15 cellular contexts compared by ENCODE assay signal in the genomic region with DNA sequence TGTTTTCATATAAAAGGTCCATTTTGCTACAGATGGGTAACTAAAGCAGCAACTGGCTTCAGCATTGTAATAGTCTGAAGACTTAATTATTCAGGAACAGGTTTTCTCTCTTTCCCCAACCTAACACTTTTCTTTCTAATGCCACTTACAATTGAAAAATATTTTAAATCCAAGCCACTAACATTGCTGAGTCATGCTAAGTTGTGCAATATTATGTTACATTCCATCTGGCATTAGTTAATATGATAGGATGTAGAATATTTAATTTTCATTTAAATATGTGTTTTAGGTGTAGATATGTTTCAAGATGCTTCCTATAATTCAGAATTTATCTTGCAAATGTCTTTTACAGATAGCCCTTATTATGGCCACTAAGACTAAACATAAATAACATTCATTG.
DNase-seq lines count a peak whose midpoint lies in the region; ATAC-seq and TF ChIP-seq lines count a peak whose summit lies in the region.
"Had no signal": no experiment of that assay in that cellular context is flagged by ENCODE, and none has a peak within 500 bp of the region (broad histone marks: within the 10 kb centered on the region; RNA-seq: fewer than 3 reads in every experiment).

No MANE protein-coding gene starts in this region.

- H3K4me3 Mint-ChIP-seq in GM23338: no peak overlapping the region
- H3K4me3 Mint-ChIP-seq in CD4-positive, alpha-beta memory T cell: no peak overlapping the region
- no peak overlapping the region for H3K4me3 Mint-ChIP-seq in activated CD4-positive, alpha-beta T cell treated with anti-CD3 and anti-CD28 coated beads for 36 hours
- H3K4me3 Mint-ChIP-seq: activated T-helper 17 cell treated with anti-CD3 and anti-CD28 coated beads, Interleukin-2, amount 50 U/mL, for 72 hours; B cell had no signal

- no peaks in the 10 kb centered on the region for H3K9me3 Mint-ChIP-seq in GM23338
- peaks cover 0 to 10% (median 2%) of the 10 kb centered on the region in 8 donors for H3K9me3 Mint-ChIP-seq in CD4-positive, alpha-beta memory T cell
- no peaks in the 10 kb centered on the region for H3K9me3 Mint-ChIP-seq in activated CD4-positive, alpha-beta T cell treated with anti-CD3 and anti-CD28 coated beads for 36 hours (ENCODE audit: low read depth)

- POLR2A ChIA-PET in CD4-positive, alpha-beta memory T cell (lab: Charles Lee; ENCODE audit: partially characterized antibody): interaction anchor here (0.6 kb wide), 1 partner anchor 334 kb away, joined by 4 read pairs; no protein-coding TSS in a partner anchor
- POLR2A ChIA-PET in activated CD4-positive, alpha-beta T cell treated with anti-CD3 and anti-CD28 coated beads for 36 hours (lab: Charles Lee): no interaction called here

- H3K36me3 ChIP-seq in GM23338 (ENCODE audit: insufficient read depth): no peaks in the 10 kb centered on the region
- no peaks in the 10 kb centered on the region for H3K36me3 ChIP-seq in SK-N-MC (ENCODE audit: insufficient read depth, low read length)
- no peaks in the 10 kb centered on the region for H3K36me3 ChIP-seq in CD4-positive, alpha-beta memory T cell (ENCODE audit: insufficient read depth, low read length)

- peaks cover 4% of the 10 kb centered on the region; the same call in 1 of the 2 replicates for H3K9me2 ChIP-seq in GM23338 (ENCODE audit: insufficient read depth)

- no peaks in the 10 kb centered on the region for H3K79me2 ChIP-seq in GM23338 (replicated peaks; ENCODE audit: insufficient read depth)
- H3K79me2 ChIP-seq: parathyroid adenoma had no signal

- no peaks in the 10 kb centered on the region for H3K9me3 ChIP-seq in SK-N-MC (ENCODE audit: low read depth, low read length)
- H3K9me3 ChIP-seq in CD4-positive, alpha-beta memory T cell (ENCODE audit: control insufficient read depth in 1 of 2, low read length in 2 of 2): no peaks in the 10 kb centered on the region

- no peaks in the 10 kb centered on the region for H3K4me1 Mint-ChIP-seq in GM23338
- H3K4me1 Mint-ChIP-seq in CD4-positive, alpha-beta memory T cell: no peaks in the 10 kb centered on the region
- H3K4me1 Mint-ChIP-seq in activated CD4-positive, alpha-beta T cell treated with anti-CD3 and anti-CD28 coated beads for 36 hours: no peaks in the 10 kb centered on the region
- H3K4me1 Mint-ChIP-seq: activated T-helper 17 cell treated with anti-CD3 and anti-CD28 coated beads, Interleukin-2, amount 50 U/mL, for 72 hours; B cell had no signal

- no peaks in the 10 kb centered on the region for H3K27me3 Mint-ChIP-seq in GM23338 (ENCODE audit: insufficient read depth, low read depth, poor library complexity)
- H3K27me3 Mint-ChIP-seq in CD4-positive, alpha-beta memory T cell: no peaks in the 10 kb centered on the region
- H3K27me3 Mint-ChIP-seq in activated CD4-positive, alpha-beta T cell treated with anti-CD3 and anti-CD28 coated beads for 36 hours: no peaks in the 10 kb centered on the region
- H3K27me3 Mint-ChIP-seq: activated T-helper 17 cell treated with anti-CD3 and anti-CD28 coated beads, Interleukin-2, amount 50 U/mL, for 72 hours; B cell had no signal

- intact Hi-C loops in CD4-positive, alpha-beta memory T cell (cut with micrococcal nuclease): no loop called here
- intact Hi-C loops in activated CD4-positive, alpha-beta T cell treated with anti-CD3 and anti-CD28 coated beads for 36 hours (cut with DNase I, micrococcal nuclease): no loop called here

- no peak for TF ChIP-seq CTCF in GM23338 (conservative IDR thresholded peaks at IDR 0.05; ENCODE audit: low read depth in 2 of 2)
- no peak for TF ChIP-seq CTCF in fibroblast of pulmonary artery (IDR thresholded peaks at IDR 0.05; ENCODE audit: low read length, missing control alignments)

- H3K27ac Mint-ChIP-seq in GM23338: 0 out of 2 replicates have a peak overlapping the region, but pooled peaks have one; percentile 23
- no peak overlapping the region for H3K27ac Mint-ChIP-seq in CD4-positive, alpha-beta memory T cell
- H3K27ac Mint-ChIP-seq in activated CD4-positive, alpha-beta T cell treated with anti-CD3 and anti-CD28 coated beads for 36 hours: no peak overlapping the region
- H3K27ac Mint-ChIP-seq: activated T-helper 17 cell treated with anti-CD3 and anti-CD28 coated beads, Interleukin-2, amount 50 U/mL, for 72 hours; B cell had no signal

- H3F3A ChIP-seq in GM23338 (replicated peaks; ENCODE audit: low read depth): no peaks in the 10 kb centered on the region

- peak; percentile 11 for DNase-seq in A172 (ENCODE audit: low spot score)
- DNase-seq in GM23338 (ENCODE audit: low spot score): no peak
- peak; percentile 63 for DNase-seq in SK-N-MC (ENCODE audit: low read depth, low spot score)
- peak; percentile 82 for DNase-seq in fibroblast of pulmonary artery (ENCODE audit: low read depth)
- DNase-seq in left lobe of liver (ENCODE audit: low spot score): no peak
- no peak for DNase-seq in CD4-positive, alpha-beta memory T cell
- no peak for DNase-seq in activated CD4-positive, alpha-beta T cell treated with anti-CD3 and anti-CD28 coated beads for 36 hours
- DNase-seq: activated CD4-positive, alpha-beta T cell treated with anti-CD3 and anti-CD28 coated beads for 4 hours; central memory CD4-positive, alpha-beta T cell; midbrain; SW 1271 had no signal

- H2AFZ ChIP-seq in GM23338: no peak overlapping the region
- H2AFZ ChIP-seq: parathyroid adenoma had no signal

- H3K27ac ChIP-seq in GM23338 (ENCODE audit: low read depth): no peak overlapping the region
- H3K27ac ChIP-seq in SK-N-MC: peak overlapping the region; percentile 68
- H3K27ac ChIP-seq in CD4-positive, alpha-beta memory T cell (ENCODE audit: low read depth, low read length): no peak overlapping the region
- H3K27ac ChIP-seq: parathyroid adenoma had no signal

- no peaks in the 10 kb centered on the region for H3K36me3 Mint-ChIP-seq in GM23338 (ENCODE audit: low read depth)
- no peaks in the 10 kb centered on the region for H3K36me3 Mint-ChIP-seq in CD4-positive, alpha-beta memory T cell
- no peaks in the 10 kb centered on the region for H3K36me3 Mint-ChIP-seq in activated CD4-positive, alpha-beta T cell treated with anti-CD3 and anti-CD28 coated beads for 36 hours (ENCODE audit: low read depth)

- no peak overlapping the region for H3K4me2 ChIP-seq in GM23338

- no peaks in the 10 kb centered on the region for H3K4me1 ChIP-seq in GM23338 (ENCODE audit: insufficient read depth)
- no peaks in the 10 kb centered on the region for H3K4me1 ChIP-seq in CD4-positive, alpha-beta memory T cell (ENCODE audit: insufficient read depth, low read length)
- H3K4me1 ChIP-seq: parathyroid adenoma had no signal

- no peaks in the 10 kb centered on the region for H4K20me1 ChIP-seq in GM23338 (replicated peaks; ENCODE audit: insufficient read depth)

- no peak overlapping the region for H3K4me3 ChIP-seq in GM23338
- H3K4me3 ChIP-seq in SK-N-MC: 0 out of 2 replicates have a peak overlapping the region, but pooled peaks have one; percentile 1
- H3K4me3 ChIP-seq in fibroblast of pulmonary artery (replicated peaks; ENCODE audit: low read depth, low read length): no peak overlapping the region
- H3K4me3 ChIP-seq in CD4-positive, alpha-beta memory T cell (ENCODE audit: low read length in 2 of 2): no peak overlapping the region

- CTCF ChIA-PET in CD4-positive, alpha-beta memory T cell (lab: Charles Lee; ENCODE audit: partially characterized antibody): no interaction called here
- CTCF ChIA-PET in activated CD4-positive, alpha-beta T cell treated with anti-CD3 and anti-CD28 coated beads for 36 hours (lab: Charles Lee): no interaction called here

- no peak overlapping the region for H3K9ac ChIP-seq in SK-N-MC (ENCODE audit: insufficient read length)
- H3K9ac ChIP-seq: parathyroid adenoma had no signal

- ATAC-seq in GM23338 (no peak), left lobe of liver (no peak), HG03159 (IDR thresholded peaks at IDR 0.05; ENCODE audit: unreplicated experiment) (no peak)
- no peak for ATAC-seq in activated CD4-positive, alpha-beta T cell treated with anti-CD3 and anti-CD28 coated beads for 36 hours
- ATAC-seq: activated T-helper 17 cell treated with anti-CD3 and anti-CD28 coated beads, Interleukin-2, amount 50 U/mL, for 72 hours had no signal

- no peaks in the 10 kb centered on the region for H3K27me3 ChIP-seq in GM23338 (ENCODE audit: insufficient read depth)
- no peaks in the 10 kb centered on the region for H3K27me3 ChIP-seq in CD4-positive, alpha-beta memory T cell (ENCODE audit: insufficient read depth, low read length)

TF ChIP-seq in GM23338, 12 proteins besides CTCF, POLR2A, EP300 and RAD21 (continues in another document):
- TF ChIP-seq CREB1 (CRISPR knock-in tag; IDR thresholded peaks at IDR 0.05; ENCODE audit: low read depth) (no peak), POLR2AphosphoS5 (IDR thresholded peaks at IDR 0.05; ENCODE audit: low read depth) (no peak), ZNF114 (CRISPR knock-in tag; IDR thresholded peaks at IDR 0.05) (no peak), ZNF331 (CRISPR knock-in tag; IDR thresholded peaks at IDR 0.05; ENCODE audit: low read depth) (no peak)

Comparison
In these comparisons a context has a peak if more than half of its experiments do, and no peak if none do; other contexts are left out.
1. DNase-seq: peak in A172 (single experiment), SK-N-MC (single experiment) and fibroblast of pulmonary artery (single experiment); none in GM23338 (single experiment), left lobe of liver (single experiment), CD4-positive, alpha-beta memory T cell (0 of 5) and activated CD4-positive, alpha-beta T cell treated with anti-CD3 and anti-CD28 coated beads for 36 hours (single experiment).